8 cellular contexts compared by ENCODE assay signal in genomic region chr1:207420109-207420508, GRCh38. TPM values are rescaled to one million over a fixed set of nuclear protein-coding genes. Genes with fewer than 3 reads are reported as not detected.
"Had no signal": no experiment of that assay in that cellular context is flagged by ENCODE, and none has a peak within 500 bp of the region (broad histone marks: within the 10 kb centered on the region; RNA-seq: fewer than 3 reads in every experiment).

No MANE protein-coding gene starts in this region.

- H3K4me2 ChIP-seq: KMS-11 had no signal

- DNase-seq: IMR-90, KBM-7, KG1 had no signal

- FAIRE-seq: HTR-8/SVneo had no signal

- H3K9ac ChIP-seq: KMS-11 had no signal

- H3K27ac ChIP-seq: HL-60, KMS-11 had no signal

RNA-seq across cellular contexts. Expression of gene CR2, which starts 34.0 kb away (rescaled TPM):
- total RNA-seq: HT-29, HT1080, IMR-90 had no signal
- polyA plus RNA-seq: IMR-90 had no signal
